In the genomic region with DNA sequence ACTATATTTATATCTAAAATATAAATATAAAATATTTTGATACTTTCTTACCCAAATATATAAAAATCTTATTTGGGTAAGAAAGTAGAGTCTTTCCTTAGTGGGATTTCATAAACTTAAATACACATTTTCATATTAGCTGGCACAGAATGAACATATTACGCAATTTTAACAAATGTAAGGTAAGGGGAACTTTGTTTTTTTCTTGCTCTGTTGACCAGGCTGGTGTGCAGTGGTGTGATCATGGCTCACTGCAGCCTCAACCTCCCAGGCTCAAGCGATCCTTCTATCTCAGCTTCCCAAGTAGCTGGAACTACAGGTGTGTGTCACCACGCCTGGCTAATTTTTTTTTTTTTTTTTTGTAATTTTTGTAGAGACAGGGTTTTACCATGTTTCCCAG, we compare ENCODE assay signal across 26 cellular contexts. TPM values are rescaled to one million over a fixed set of nuclear protein-coding genes. Genes with fewer than 3 reads are reported as not detected.
"Had no signal": no experiment of that assay in that cellular context is flagged by ENCODE, and none has a peak within 500 bp of the region (broad histone marks: within the 10 kb centered on the region; RNA-seq: fewer than 3 reads in every experiment).

No MANE protein-coding gene starts in this region.

- H3K4me1 ChIP-seq: breast epithelium had no signal

- H2AFZ ChIP-seq: PC-9 had no signal

- H3K36me3 ChIP-seq: breast epithelium had no signal

- H3K27me3 ChIP-seq: breast epithelium had no signal

- DNase-seq: activated CD4-positive, alpha-beta T cell treated with anti-CD3 and anti-CD28 coated beads, Interleukin-2, amount 10 ng/mL, durations not matched to agents 24 days and 14 days; activated CD4-positive, alpha-beta T cell treated with anti-CD3 and anti-CD28 coated beads, Interleukin-2, amount 50 U/mL, for 48 hours; activated CD4-positive, CD25-positive, alpha-beta regulatory T cell treated with anti-CD3 and anti-CD28 coated beads, Interleukin-2, amount 50 U/mL, for 72 hours; activated CD8-positive, alpha-beta memory T cell treated with anti-CD3 and anti-CD28 coated beads, Interleukin-2, amount 10 ng/mL, durations not matched to agents 7 days and 5 days; activated effector memory CD4-positive, alpha-beta T cell treated with Interleukin-2 at 50 U/mL for 16 hours; activated naive CD4-positive, alpha-beta T cell; activated T-cell treated with anti-CD3 and anti-CD28 coated beads, Interleukin-2, amount 50 U/mL, for 24 hours; aorta; central memory CD4-positive, alpha-beta T cell; NCI-H146; NCI-H1930; NCI-H2171; NCI-H2227 treated with DMSO at 0.1 percent for 48 hours; NCI-H446 treated with DMSO at 0.1 percent for 48 hours; NCI-H526 treated with DMSO at 0.1 percent for 48 hours; NCI-H82; PC-9; SIG-M5; SW 1271 had no signal

- H3K4me2 ChIP-seq: KMS-11, PC-9 had no signal

- H3K27ac ChIP-seq: breast epithelium, KMS-11, PC-9 had no signal

- H3K9ac ChIP-seq: KMS-11 had no signal

- H3K4me3 ChIP-seq: breast epithelium, PC-9 had no signal

- H3K9me3 ChIP-seq: breast epithelium had no signal

- ATAC-seq: activated CD8-positive, alpha-beta memory T cell treated with anti-CD3 and anti-CD28 coated beads, Interleukin-2, amount 10 ng/mL, durations not matched to agents 7 days and 5 days; WTC11 had no signal

RNA-seq across cellular contexts. Expression of gene CYP26A1, which starts 18.3 kb away (rescaled TPM):
- total RNA-seq: activated CD4-positive, alpha-beta T cell treated with anti-CD3 and anti-CD28 coated beads, Interleukin-2, amount 10 ng/mL, durations not matched to agents 24 days and 14 days; activated CD8-positive, alpha-beta memory T cell treated with anti-CD3 and anti-CD28 coated beads, Interleukin-2, amount 10 ng/mL, durations not matched to agents 7 days and 5 days; activated T-helper 1 cell treated with anti-CD3 and anti-CD28 coated beads, Interleukin-12 subunit alpha, Interleukin-12 subunit beta, Interleukin-2, Interleukin-4 antibody, amounts not matched to agents 30 ng/mL and 10 ng/mL and 1 ng/mL, durations not matched to agents 14 hours and 24 hours and 36 hours; aorta; MCF 10A; RPMI7951; T-helper 1 cell treated with Interleukin-12 subunit alpha and Interleukin-12 subunit beta and Interleukin-4 antibody, amounts not matched to agents 30 ng/mL and 1 ng/mL, for 36 hours had no signal
- polyA plus RNA-seq: aorta had no signal

RNA-seq across cellular contexts. Expression of gene CYP26C1, which starts 31.4 kb away (rescaled TPM):
- total RNA-seq: activated T-helper 1 cell treated with anti-CD3 and anti-CD28 coated beads, Interleukin-12 subunit alpha, Interleukin-12 subunit beta, Interleukin-2, Interleukin-4 antibody, amounts not matched to agents 30 ng/mL and 10 ng/mL and 1 ng/mL, durations not matched to agents 14 hours and 24 hours and 36 hours; RPMI7951; T-helper 1 cell treated with Interleukin-12 subunit alpha and Interleukin-12 subunit beta and Interleukin-4 antibody, amounts not matched to agents 30 ng/mL and 1 ng/mL, for 36 hours had no signal
- polyA plus RNA-seq: aorta had no signal
